In the genomic region with DNA sequence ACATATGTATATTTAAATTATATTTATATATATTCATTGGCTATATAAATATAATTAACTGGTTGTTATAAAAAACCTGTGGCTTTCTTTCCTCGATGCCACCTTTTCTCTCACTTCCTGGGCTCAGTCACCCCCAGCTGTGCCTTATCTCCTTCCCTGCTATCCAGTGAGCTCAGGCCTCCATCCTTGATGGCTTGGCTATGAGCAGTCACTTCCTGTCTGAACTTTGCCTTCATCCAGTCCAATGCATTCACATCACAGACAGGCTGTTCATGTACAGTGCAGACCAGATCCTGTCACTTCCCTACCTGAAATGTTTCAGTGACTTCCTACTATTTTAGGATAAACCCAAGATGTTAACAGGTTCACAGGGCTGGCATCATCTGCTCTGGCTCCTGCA, we compare ENCODE assay signal across 24 cellular contexts.
"Had no signal": no experiment of that assay in that cellular context is flagged by ENCODE, and none has a peak within 500 bp of the region (broad histone marks: within the 10 kb centered on the region; RNA-seq: fewer than 3 reads in every experiment).

No MANE protein-coding gene starts in this region.

- H3K9me3 ChIP-seq: body of pancreas, left lung, spleen, testis, vagina had no signal

- H3K27ac ChIP-seq: body of pancreas, left lung, spleen, testis, vagina had no signal

- DNase-seq: activated CD4-positive, alpha-beta T cell treated with anti-CD3 and anti-CD28 coated beads for 4 hours; activated CD4-positive, alpha-beta T cell treated with anti-CD3 and anti-CD28 coated beads, Interleukin-2, amount 50 U/mL, for 48 hours; activated CD4-positive, CD25-positive, alpha-beta regulatory T cell; activated gamma-delta T cell; activated naive CD4-positive, alpha-beta T cell treated with anti-CD3 and anti-CD28 coated beads, Interleukin-2, amount 50 U/mL, for 16 hours; activated naive CD8-positive, alpha-beta T cell treated with anti-CD3 and anti-CD28 coated beads, Interleukin-2, amount 50 U/mL, for 24 hours; activated T-cell treated with anti-CD3 and anti-CD28 coated beads, Interleukin-2, amount 50 U/mL, for 72 hours; anterior cingulate cortex; body of pancreas; effector CD4-positive, alpha-beta T cell; erythroblast; foreskin fibroblast; kidney; left lung; natural killer cell; spleen; stimulated activated CD4-positive, alpha-beta T cell treated with anti-CD3 and anti-CD28 coated beads, Interleukin-4, amount 100 ng/mL, for 1 hour; stimulated activated naive CD4-positive, alpha-beta T cell; T1000; testis; trophoblast cell had no signal

- H3K4me1 ChIP-seq: body of pancreas, left lung, spleen, testis, vagina had no signal

- H3K27me3 ChIP-seq: body of pancreas, left lung, spleen, testis, vagina had no signal

- FAIRE-seq: endometrium, kidney had no signal

- H3K4me3 ChIP-seq: body of pancreas, left lung, lung, spleen, testis, vagina had no signal

- H3K36me3 ChIP-seq: left lung, spleen, vagina had no signal

- ATAC-seq: activated naive CD8-positive, alpha-beta T cell treated with anti-CD3 and anti-CD28 coated beads, Interleukin-2, amount 50 U/mL, for 24 hours; activated T-cell treated with anti-CD3 and anti-CD28 coated beads, Interleukin-2, amount 50 U/mL, for 72 hours; body of pancreas; left lung; natural killer cell had no signal
